Comparison of ENCODE assay signal across 9 cellular contexts in genomic region chr6:100078509-100078908, GRCh38.
DNase-seq lines count a peak whose midpoint lies in the region; ATAC-seq and TF ChIP-seq lines count a peak whose summit lies in the region.
"Had no signal": no experiment of that assay in that cellular context is flagged by ENCODE, and none has a peak within 500 bp of the region (broad histone marks: within the 10 kb centered on the region; RNA-seq: fewer than 3 reads in every experiment).

No MANE protein-coding gene starts in this region.

- DNase-seq in EH (ENCODE audit: low read depth), result peak; percentile 61
- peak; percentile 55 for DNase-seq in amniotic epithelial cell (ENCODE audit: low read depth)
- DNase-seq in mesenchymal stem cell, result peak; percentile 23
- DNase-seq in NCI-H345 (lab: John Stamatoyannopoulos, UW), result no peak
- DNase-seq in GM10248 (ENCODE audit: extremely low spot score), result no peak
- no peak for DNase-seq in activated CD4-positive, alpha-beta T cell treated with anti-CD3 and anti-CD28 coated beads for 4 hours
- DNase-seq in activated CD8-positive, alpha-beta memory T cell treated with anti-CD3 and anti-CD28 coated beads for 24 hours, result no peak
- DNase-seq: activated CD4-positive, CD25-positive, alpha-beta regulatory T cell treated with anti-CD3 and anti-CD28 coated beads, Interleukin-2, amount 50 U/mL, for 72 hours had no signal

- H3K36me3 ChIP-seq in mesenchymal stem cell (ENCODE audit: control insufficient read depth in 1 of 2, insufficient read depth in 2 of 2, low read depth in 1 of 2, low read length in 2 of 2), result no peaks in the 10 kb centered on the region

- H4K8ac ChIP-seq in mesenchymal stem cell (ENCODE audit: low read length), result no peak overlapping the region

- WGBS in mesenchymal stem cell, result 47% methylated on average over 5 of the region's 5 CpGs

- H3K18ac ChIP-seq in mesenchymal stem cell (ENCODE audit: low read depth in 1 of 2, low read length in 2 of 2), result no peak overlapping the region

- H2AK5ac ChIP-seq in mesenchymal stem cell (ENCODE audit: low read length, severe bottlenecking), result no peak overlapping the region

- H3K27me3 ChIP-seq in mesenchymal stem cell (ENCODE audit: control insufficient read depth in 1 of 2, insufficient read depth in 1 of 2, low read length in 2 of 2), result peaks cover 0 to 8% of the 10 kb centered on the region in 2 experiments

- peak; percentile 47 for ATAC-seq in HG02623 (IDR thresholded peaks at IDR 0.05; ENCODE audit: unreplicated experiment)

- H3K9ac ChIP-seq in mesenchymal stem cell (ENCODE audit: low read length), result no peak overlapping the region

- H3K27ac ChIP-seq in mesenchymal stem cell (ENCODE audit: low read length, poor library complexity, severe bottlenecking), result no peak overlapping the region

- no peak overlapping the region for H2BK120ac ChIP-seq in mesenchymal stem cell (ENCODE audit: low read depth, low read length)

- H3K14ac ChIP-seq in mesenchymal stem cell (ENCODE audit: low read length in 2 of 2), result no peak overlapping the region

- H3K4me2 ChIP-seq in mesenchymal stem cell (ENCODE audit: low read length, poor library complexity, severe bottlenecking), result no peak overlapping the region

- H3K4me3 ChIP-seq in mesenchymal stem cell (ENCODE audit: insufficient read depth in 1 of 2, low read depth in 1 of 2, low read length in 2 of 2), result no peak overlapping the region

- H2BK15ac ChIP-seq in mesenchymal stem cell (ENCODE audit: low read depth, poor library complexity, severe bottlenecking), result no peak overlapping the region

- H3K79me1 ChIP-seq in mesenchymal stem cell (replicated peaks; ENCODE audit: low read length, poor library complexity, severe bottlenecking), result no peaks in the 10 kb centered on the region

- H3K9me3 ChIP-seq in mesenchymal stem cell (ENCODE audit: control insufficient read depth, low read length), result no peaks in the 10 kb centered on the region

- no peak overlapping the region for H3K4ac ChIP-seq in mesenchymal stem cell (ENCODE audit: low read depth in 1 of 2, low read length in 2 of 2)

- H2BK5ac ChIP-seq in mesenchymal stem cell (ENCODE audit: low read depth, low read length, poor library complexity, severe bottlenecking), result no peak overlapping the region

- H3K23ac ChIP-seq in mesenchymal stem cell (ENCODE audit: low read length in 2 of 2), result peak overlapping the region in 1 of 2 experiments; percentile 83

- no peak for TF ChIP-seq CTCF in GM10248 (IDR thresholded peaks at IDR 0.05; ENCODE audit: control extremely low read depth, extremely low read depth, low read depth, missing control alignments)

- no peak overlapping the region for H4K91ac ChIP-seq in mesenchymal stem cell (ENCODE audit: low read length)

- no peaks in the 10 kb centered on the region for H3K4me1 ChIP-seq in mesenchymal stem cell (ENCODE audit: control insufficient read depth, insufficient read depth, low read depth, low read length)

- CTCF ChIA-PET in GM10248 (lab: Yijun Ruan, JAX), result interaction anchor here (1.1 to 1.5 kb wide), 3 partner anchors 9 to 586 kb away, joined by 3 to 4 read pairs (median 3); no protein-coding TSS in a partner anchor

- no peak overlapping the region for H2BK12ac ChIP-seq in mesenchymal stem cell (ENCODE audit: low read length in 2 of 2)

- H2AFZ ChIP-seq in mesenchymal stem cell (ENCODE audit: low read depth, low read length), result no peak overlapping the region

- POLR2A ChIA-PET in GM10248 (lab: Yijun Ruan, JAX), result no interaction called here

Comparison
In these comparisons a context has a peak if more than half of its experiments do, and no peak if none do; other contexts are left out.
1. DNase-seq: peak in EH (single experiment), amniotic epithelial cell (single experiment) and mesenchymal stem cell (single experiment); none in NCI-H345 (single experiment), GM10248 (single experiment), activated CD4-positive, alpha-beta T cell treated with anti-CD3 and anti-CD28 coated beads for 4 hours (0 of 2) and activated CD8-positive, alpha-beta memory T cell treated with anti-CD3 and anti-CD28 coated beads for 24 hours (single experiment).